9 cellular contexts compared by ENCODE assay signal in the genomic region with DNA sequence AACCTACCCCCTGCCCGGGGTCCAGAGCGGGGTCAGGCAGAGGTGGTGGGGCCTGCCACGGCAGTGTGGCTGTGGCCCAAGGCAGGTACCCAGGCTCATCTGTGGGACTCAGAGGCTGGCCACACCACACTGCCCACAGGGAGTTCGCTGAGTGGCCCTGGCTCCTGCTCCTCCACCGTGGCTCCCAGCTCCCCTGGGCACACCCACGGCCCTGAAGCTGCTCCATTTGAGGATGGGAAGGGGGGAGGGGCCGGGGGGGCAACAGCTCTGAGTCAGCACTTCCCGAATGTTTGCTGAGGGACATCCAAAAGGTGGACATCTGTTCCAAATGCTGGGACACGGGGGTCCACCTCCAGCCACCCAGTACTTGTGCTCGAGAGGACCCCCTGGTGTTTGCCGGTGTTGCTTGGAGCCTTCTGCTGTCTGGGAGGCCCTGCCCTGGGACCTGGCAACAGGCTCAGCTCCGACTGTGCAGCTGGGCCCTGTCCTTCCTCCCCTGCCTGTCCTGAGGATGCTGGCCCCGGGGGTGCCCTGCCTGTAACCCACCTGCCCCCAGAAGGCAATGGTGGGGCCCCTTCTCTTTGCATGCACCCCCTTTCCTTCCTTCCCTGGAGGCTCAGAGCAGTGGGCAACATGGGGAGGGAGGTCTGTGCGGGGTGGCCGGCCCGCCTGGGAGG. TPM values are rescaled to one million over a fixed set of nuclear protein-coding genes. Genes with fewer than 3 reads are reported as not detected.
DNase-seq lines count a peak whose midpoint lies in the region; ATAC-seq, FAIRE-seq and TF ChIP-seq lines count a peak whose summit lies in the region.
"Had no signal": no experiment of that assay in that cellular context is flagged by ENCODE, and none has a peak within 500 bp of the region (broad histone marks: within the 10 kb centered on the region; RNA-seq: fewer than 3 reads in every experiment).

No MANE protein-coding gene starts in this region.

- H3K27me3 Mint-ChIP-seq in activated CD8-positive, alpha-beta T cell treated with anti-CD3 and anti-CD28 coated beads, Interleukin-2, amount 10 ng/mL, durations not matched to agents 7 days and 5 days (ENCODE audit: low read depth), result peaks cover 11% of the 10 kb centered on the region
- H3K27me3 Mint-ChIP-seq in activated T-cell treated with anti-CD3 and anti-CD28 coated beads, Interleukin-2, amount 50 U/mL, for 4 hours (ENCODE audit: low read depth), result peaks cover 7% of the 10 kb centered on the region

- no peaks in the 10 kb centered on the region for H3K9me1 ChIP-seq in endothelial cell of umbilical vein (replicated peaks; ENCODE audit: control insufficient read depth, extremely low read depth, insufficient read depth, low read length)

- TF ChIP-seq RAD21 in Ishikawa (IDR thresholded peaks at IDR 0.05; ENCODE audit: low read depth), result no peak

- H3K36me3 Mint-ChIP-seq in activated CD8-positive, alpha-beta T cell treated with anti-CD3 and anti-CD28 coated beads, Interleukin-2, amount 10 ng/mL, durations not matched to agents 7 days and 5 days (ENCODE audit: low read depth), result no peaks in the 10 kb centered on the region
- no peaks in the 10 kb centered on the region for H3K36me3 Mint-ChIP-seq in activated T-cell treated with anti-CD3 and anti-CD28 coated beads, Interleukin-2, amount 50 U/mL, for 4 hours (ENCODE audit: insufficient read depth)

- TF ChIP-seq POLR2A in endothelial cell of umbilical vein (IDR thresholded peaks at IDR 0.05; ENCODE audit: low read depth, low read length), result no peak

- TF ChIP-seq EP300 in Ishikawa (IDR thresholded peaks at IDR 0.05; ENCODE audit: borderline replicate concordance), result no peak

- H2AFZ ChIP-seq in endothelial cell of umbilical vein (ENCODE audit: low read depth, low read length), result no peak overlapping the region

- CTCF ChIA-PET in endothelial cell of umbilical vein (lab: Charles Lee), result interaction anchor here (0.9 to 3.0 kb wide), 6 partner anchors 8 to 118 kb away, joined by 3 to 24 read pairs (median 6); a partner anchor contains a TSS
- CTCF ChIA-PET in activated CD8-positive, alpha-beta T cell treated with anti-CD3 and anti-CD28 coated beads, Interleukin-2, amount 10 ng/mL, durations not matched to agents 7 days and 5 days (lab: Charles Lee), result no interaction called here

- H3K4me3 ChIP-seq in endothelial cell of umbilical vein (replicated peaks in 1 of 3; ENCODE audit: insufficient read depth in 1 of 3, low read depth in 1 of 3, low read length in 3 of 3) (no peak overlapping the region), retinal pigment epithelial cell (ENCODE audit: low read length) (no peak overlapping the region)

- H3K4me1 ChIP-seq in endothelial cell of umbilical vein (ENCODE audit: control insufficient read depth, extremely low read depth, insufficient read depth, low read length), result peaks cover 43% of the 10 kb centered on the region

- peak overlapping the region; percentile 58 for H3K9ac ChIP-seq in endothelial cell of umbilical vein (replicated peaks; ENCODE audit: extremely low read depth, insufficient read depth, low read length)

- DNase-seq in endothelial cell of umbilical vein (ENCODE audit: low read depth, low spot score), result no peak
- DNase-seq in retinal pigment epithelial cell (ENCODE audit: low read depth), result no peak
- no peak for DNase-seq in activated CD8-positive, alpha-beta T cell treated with anti-CD3 and anti-CD28 coated beads, Interleukin-2, amount 10 ng/mL, durations not matched to agents 7 days and 5 days
- no peak for DNase-seq in activated T-cell treated with anti-CD3 and anti-CD28 coated beads, Interleukin-2, amount 50 U/mL, for 4 hours
- DNase-seq in NCI-H146 (lab: John Stamatoyannopoulos, UW), result no peak
- DNase-seq: NCI-H2227 treated with DMSO at 0.1 percent for 48 hours had no signal

- H3K4me3 Mint-ChIP-seq in activated CD8-positive, alpha-beta T cell treated with anti-CD3 and anti-CD28 coated beads, Interleukin-2, amount 10 ng/mL, durations not matched to agents 7 days and 5 days, result no peak overlapping the region
- no peak overlapping the region for H3K4me3 Mint-ChIP-seq in activated T-cell treated with anti-CD3 and anti-CD28 coated beads, Interleukin-2, amount 50 U/mL, for 4 hours

- H3K27ac ChIP-seq in endothelial cell of umbilical vein (ENCODE audit: insufficient read depth, low read depth, low read length), result peak overlapping the region; percentile 97

- no peak for ATAC-seq in activated CD8-positive, alpha-beta T cell treated with anti-CD3 and anti-CD28 coated beads, Interleukin-2, amount 10 ng/mL, durations not matched to agents 7 days and 5 days
- ATAC-seq in activated T-cell treated with anti-CD3 and anti-CD28 coated beads, Interleukin-2, amount 50 U/mL, for 4 hours, result no peak

- BruUV-seq in endothelial cell of umbilical vein (replicated peaks; lab: Mats Ljungman, UMichigan), result no TSS peak

- no peaks in the 10 kb centered on the region for H3K36me3 ChIP-seq in endothelial cell of umbilical vein (ENCODE audit: control insufficient read depth in 2 of 2, extremely low read depth in 1 of 2, insufficient read depth in 2 of 2, low read length in 2 of 2)

- H4K20me1 ChIP-seq in endothelial cell of umbilical vein (replicated peaks; ENCODE audit: control insufficient read depth, extremely low read depth, insufficient read depth, low read length), result no peaks in the 10 kb centered on the region

- no peak overlapping the region for H3K27ac Mint-ChIP-seq in activated CD8-positive, alpha-beta T cell treated with anti-CD3 and anti-CD28 coated beads, Interleukin-2, amount 10 ng/mL, durations not matched to agents 7 days and 5 days

- peaks cover 21% of the 10 kb centered on the region for H3K79me2 ChIP-seq in endothelial cell of umbilical vein (ENCODE audit: control insufficient read depth, insufficient read depth, low read length)

- H3K4me1 Mint-ChIP-seq in activated CD8-positive, alpha-beta T cell treated with anti-CD3 and anti-CD28 coated beads, Interleukin-2, amount 10 ng/mL, durations not matched to agents 7 days and 5 days (ENCODE audit: low read depth), result peaks cover 31% of the 10 kb centered on the region
- H3K4me1 Mint-ChIP-seq in activated T-cell treated with anti-CD3 and anti-CD28 coated beads, Interleukin-2, amount 50 U/mL, for 4 hours (ENCODE audit: low read depth), result peaks cover 14% of the 10 kb centered on the region

- FAIRE-seq in endothelial cell of umbilical vein (lab: Jason Lieb, UNC), result no peak
- FAIRE-seq: endometrium had no signal

- POLR2A ChIA-PET in endothelial cell of umbilical vein (lab: Charles Lee), result interaction anchor here (0.9 kb wide), 1 partner anchor 27 kb away, joined by 4 read pairs; a partner anchor contains a TSS
- POLR2A ChIA-PET in activated CD8-positive, alpha-beta T cell treated with anti-CD3 and anti-CD28 coated beads, Interleukin-2, amount 10 ng/mL, durations not matched to agents 7 days and 5 days (lab: Charles Lee), result interaction anchor here (0.6 kb wide), 1 partner anchor 170 kb away, joined by 4 read pairs; no protein-coding TSS in a partner anchor

- TF ChIP-seq CTCF in endothelial cell of umbilical vein (IDR thresholded peaks at IDR 0.05; ENCODE audit: extremely low read depth in 1 of 2, insufficient read depth in 1 of 2, low read depth in 1 of 2, low read length in 2 of 2) (peak in 1 of 2 donors; percentile 45), retinal pigment epithelial cell (conservative IDR thresholded peaks at IDR 0.05; ENCODE audit: low read depth, low read length) (peak; percentile 31)

- H3K9me3 ChIP-seq in endothelial cell of umbilical vein (replicated peaks; ENCODE audit: control insufficient read depth, insufficient read depth, low read length), result no peaks in the 10 kb centered on the region

- intact Hi-C loops in endothelial cell of umbilical vein (cut with micrococcal nuclease), result loop anchor here (1.0 to 2.0 kb wide), 4 partner anchors 8 to 34 kb away; no protein-coding TSS in a partner anchor

- dilution Hi-C loops in endothelial cell of umbilical vein (cut with MboI; ENCODE audit: extremely low pct_ligation_motif_present, low sequenced_read_pairs), result no loop called here

- no peaks in the 10 kb centered on the region for H3K27me3 ChIP-seq in endothelial cell of umbilical vein (ENCODE audit: control insufficient read depth in 2 of 2, insufficient read depth in 2 of 2, low read length in 2 of 2)

- no peak overlapping the region for H3K4me2 ChIP-seq in endothelial cell of umbilical vein (ENCODE audit: insufficient read depth, low read length)

- no peaks in the 10 kb centered on the region for H3K9me3 Mint-ChIP-seq in activated CD8-positive, alpha-beta T cell treated with anti-CD3 and anti-CD28 coated beads, Interleukin-2, amount 10 ng/mL, durations not matched to agents 7 days and 5 days (ENCODE audit: insufficient read depth)
- no peaks in the 10 kb centered on the region for H3K9me3 Mint-ChIP-seq in activated T-cell treated with anti-CD3 and anti-CD28 coated beads, Interleukin-2, amount 50 U/mL, for 4 hours

RNA-seq across cellular contexts. Expression of a gene that starts 2.5 kb away (rescaled TPM):
- 50.0 and 61.0 TPM in 2 replicates for total RNA-seq in endothelial cell of umbilical vein
- polyA plus RNA-seq in endothelial cell of umbilical vein, result 54.0 and 72.9 TPM in 2 replicates
- polyA plus RNA-seq in endothelial cell of umbilical vein (2011; cell fraction: cytosol; rRNA removed), result 30.9 and 40.4 TPM in 2 replicates
- polyA plus RNA-seq in endothelial cell of umbilical vein (2011; cell fraction: nucleus; rRNA removed), result 53.9 and 60.9 TPM in 2 replicates
- 19.3 and 25.5 TPM in 2 replicates for polyA plus RNA-seq in endothelial cell of umbilical vein (2012)
- 16.6 and 27.9 TPM in 2 replicates for polyA minus RNA-seq in endothelial cell of umbilical vein
- 5.5 TPM for polyA minus RNA-seq in endothelial cell of umbilical vein (2011; cell fraction: cytosol; rRNA and poly(A)+ RNA removed)
- 54.7 and 119 TPM in 2 replicates for polyA minus RNA-seq in endothelial cell of umbilical vein (2011; cell fraction: nucleus; rRNA and poly(A)+ RNA removed)
- 1 to 10 TPM; 1.4 to 1.5 TPM for total RNA-seq in activated CD8-positive, alpha-beta T cell treated with anti-CD3 and anti-CD28 coated beads, Interleukin-2, amount 10 ng/mL, durations not matched to agents 7 days and 5 days
- total RNA-seq in activated T-cell treated with anti-CD3 and anti-CD28 coated beads, Interleukin-2, amount 50 U/mL, for 4 hours, result 10 to 100 TPM in 2 of 3 donors, 1 to 10 TPM in 1; 7.6 to 15.6 (median 11.6) TPM

RNA-seq across cellular contexts. Expression of a gene that starts 27.0 kb away (rescaled TPM):
- total RNA-seq in endothelial cell of umbilical vein, result 46.4 and 48.0 TPM in 2 replicates
- 32.4 and 45.7 TPM in 2 replicates for polyA plus RNA-seq in endothelial cell of umbilical vein
- polyA plus RNA-seq in endothelial cell of umbilical vein (2011; cell fraction: cytosol; rRNA removed), result 15.8 and 22.2 TPM in 2 replicates
- 15.9 and 17.7 TPM in 2 replicates for polyA plus RNA-seq in endothelial cell of umbilical vein (2011; cell fraction: nucleus; rRNA removed)
- 15.2 and 25.2 TPM in 2 replicates for polyA plus RNA-seq in endothelial cell of umbilical vein (2012)
- 17.2 and 24.1 TPM in 2 replicates for polyA minus RNA-seq in endothelial cell of umbilical vein
- polyA minus RNA-seq in endothelial cell of umbilical vein (2011; cell fraction: cytosol; rRNA and poly(A)+ RNA removed), result 22.7 TPM
- polyA minus RNA-seq in endothelial cell of umbilical vein (2011; cell fraction: nucleus; rRNA and poly(A)+ RNA removed), result 10.6 and 19.4 TPM in 2 replicates
- 1 to 10 TPM; 6.6 to 7.0 TPM for total RNA-seq in activated CD8-positive, alpha-beta T cell treated with anti-CD3 and anti-CD28 coated beads, Interleukin-2, amount 10 ng/mL, durations not matched to agents 7 days and 5 days
- 1 to 10 TPM; 3.2 to 4.0 (median 3.6) TPM for total RNA-seq in activated T-cell treated with anti-CD3 and anti-CD28 coated beads, Interleukin-2, amount 50 U/mL, for 4 hours

RNA-seq across cellular contexts. Expression of a gene that starts 49.4 kb away (rescaled TPM):
- 70.2 and 76.1 TPM in 2 replicates for total RNA-seq in endothelial cell of umbilical vein
- polyA plus RNA-seq in endothelial cell of umbilical vein, result 61.8 and 62.3 TPM in 2 replicates
- polyA plus RNA-seq in endothelial cell of umbilical vein (2011; cell fraction: cytosol; rRNA removed), result 58.8 and 77.9 TPM in 2 replicates
- polyA plus RNA-seq in endothelial cell of umbilical vein (2011; cell fraction: nucleus; rRNA removed), result 68.2 and 70.6 TPM in 2 replicates
- polyA plus RNA-seq in endothelial cell of umbilical vein (2012), result 63.3 and 64.5 TPM in 2 replicates
- 33.7 and 42.3 TPM in 2 replicates for polyA minus RNA-seq in endothelial cell of umbilical vein
- polyA minus RNA-seq in endothelial cell of umbilical vein (2011; cell fraction: cytosol; rRNA and poly(A)+ RNA removed), result 77.9 TPM
- polyA minus RNA-seq in endothelial cell of umbilical vein (2011; cell fraction: nucleus; rRNA and poly(A)+ RNA removed), result 14.0 and 17.6 TPM in 2 replicates
- total RNA-seq in activated CD8-positive, alpha-beta T cell treated with anti-CD3 and anti-CD28 coated beads, Interleukin-2, amount 10 ng/mL, durations not matched to agents 7 days and 5 days, result 10 to 100 TPM; 68.6 to 68.8 TPM
- 10 to 100 TPM; 72.0 to 81.1 (median 73.5) TPM for total RNA-seq in activated T-cell treated with anti-CD3 and anti-CD28 coated beads, Interleukin-2, amount 50 U/mL, for 4 hours

RNA-seq across cellular contexts. Expression of a gene that starts 53.4 kb away (rescaled TPM):
- total RNA-seq in endothelial cell of umbilical vein, result not detected in 2 replicates
- polyA plus RNA-seq in endothelial cell of umbilical vein, result not detected in 2 replicates
- polyA plus RNA-seq in endothelial cell of umbilical vein (2011; cell fraction: cytosol; rRNA removed), result not detected in 2 replicates
- not detected in 2 replicates for polyA plus RNA-seq in endothelial cell of umbilical vein (2011; cell fraction: nucleus; rRNA removed)
- polyA plus RNA-seq in endothelial cell of umbilical vein (2012), result 0.31 TPM in 1 of 2 replicates, not detected in the other
- not detected in 2 replicates for polyA minus RNA-seq in endothelial cell of umbilical vein
- not detected for polyA minus RNA-seq in endothelial cell of umbilical vein (2011; cell fraction: cytosol; rRNA and poly(A)+ RNA removed)
- polyA minus RNA-seq in endothelial cell of umbilical vein (2011; cell fraction: nucleus; rRNA and poly(A)+ RNA removed), result not detected in 2 replicates
- total RNA-seq in activated CD8-positive, alpha-beta T cell treated with anti-CD3 and anti-CD28 coated beads, Interleukin-2, amount 10 ng/mL, durations not matched to agents 7 days and 5 days, result not detected
- total RNA-seq in activated T-cell treated with anti-CD3 and anti-CD28 coated beads, Interleukin-2, amount 50 U/mL, for 4 hours, result not detected
- total RNA-seq: sciatic nerve had no signal
